ENCODE assay signal across 1 cellular context in genomic region chr16:543301-544164, GRCh38.
A peak's percentile ranks its signal among the peaks of the same experiment; 100 is the strongest.
TF ChIP-seq lines count a peak whose summit lies in the region.

No MANE protein-coding gene starts in this region.

TF ChIP-seq in HepG2, 621 proteins besides CTCF, POLR2A, EP300 and RAD21 (continued from another document and continues in another):
- TF ChIP-seq MEIS2 (CRISPR knock-in tag; IDR thresholded peaks at IDR 0.05) (0 out of 2 replicates have a peak, but pooled peaks have one; percentile 34), ZNF543 (CRISPR knock-in tag; IDR thresholded peaks at IDR 0.05) (no peak), SSRP1 (CRISPR knock-in tag; IDR thresholded peaks at IDR 0.05) (no peak), ZMYM4 (CRISPR knock-in tag; IDR thresholded peaks at IDR 0.05) (peak; percentile 32; the same call in 1 of the 2 replicates), MTA1 (CRISPR knock-in tag; IDR thresholded peaks at IDR 0.05; ENCODE audit: borderline replicate concordance) (peak; percentile 69), GLMP (CRISPR knock-in tag; IDR thresholded peaks at IDR 0.05; ENCODE audit: borderline replicate concordance) (no peak), RARA (CRISPR knock-in tag; IDR thresholded peaks at IDR 0.05) (peak; percentile 77), SAP130 (CRISPR knock-in tag; IDR thresholded peaks at IDR 0.05; ENCODE audit: low read depth) (peak; percentile 74), AGO1 (IDR thresholded peaks at IDR 0.05; ENCODE audit: low read depth, low read length, poor library complexity, severe bottlenecking) (no peak), THAP11 (CRISPR knock-in tag; IDR thresholded peaks at IDR 0.05) (peak; percentile 68), KLF9 (CRISPR knock-in tag; IDR thresholded peaks at IDR 0.05; ENCODE audit: low read depth) (no peak), ZFY (CRISPR knock-in tag; IDR thresholded peaks at IDR 0.05) (peak; percentile 70), ZXDC (CRISPR knock-in tag; IDR thresholded peaks at IDR 0.05) (no peak), ERF (CRISPR knock-in tag; IDR thresholded peaks at IDR 0.05) (peak; percentile 43; the same call in 1 of the 2 replicates), YEATS4 (CRISPR knock-in tag; IDR thresholded peaks at IDR 0.05; ENCODE audit: borderline replicate concordance) (peak; percentile 88), SMAD3 (CRISPR knock-in tag; IDR thresholded peaks at IDR 0.05) (no peak), ZNF280D (CRISPR knock-in tag; IDR thresholded peaks at IDR 0.05) (peak; percentile 50; the same call in 1 of the 2 replicates), HOXA3 (CRISPR knock-in tag; IDR thresholded peaks at IDR 0.05) (peak; percentile 95), LCORL (IDR thresholded peaks at IDR 0.05) (no peak), LCORL (CRISPR knock-in tag; IDR thresholded peaks at IDR 0.05) (peak; percentile 75), ZNF746 (CRISPR knock-in tag; IDR thresholded peaks at IDR 0.05) (peak; percentile 83), TEAD2 (CRISPR knock-in tag; IDR thresholded peaks at IDR 0.05) (no peak), PRDM15 (CRISPR knock-in tag; IDR thresholded peaks at IDR 0.05) (peak; percentile 74), ZNF672 (CRISPR knock-in tag; IDR thresholded peaks at IDR 0.05) (0 out of 2 replicates have a peak, but pooled peaks have one; percentile 38), TEAD3 (CRISPR knock-in tag; optimal IDR thresholded peaks at IDR 0.05; ENCODE audit: borderline replicate concordance) (peak; percentile 67), ZNF605 (CRISPR knock-in tag; IDR thresholded peaks at IDR 0.05) (peak; percentile 76; the same call in 1 of the 2 replicates), SPEN (CRISPR knock-in tag; IDR thresholded peaks at IDR 0.05; ENCODE audit: low read depth) (0 out of 2 replicates have a peak, but pooled peaks have one; percentile 21), KAT8 (CRISPR knock-in tag; IDR thresholded peaks at IDR 0.05) (no peak), JUND (CRISPR knock-in tag; IDR thresholded peaks at IDR 0.05) (0 out of 2 replicates have a peak, but pooled peaks have one; percentile 48), ZNF678 (CRISPR knock-in tag; IDR thresholded peaks at IDR 0.05) (no peak)
- TF ChIP-seq, protein P1, sequence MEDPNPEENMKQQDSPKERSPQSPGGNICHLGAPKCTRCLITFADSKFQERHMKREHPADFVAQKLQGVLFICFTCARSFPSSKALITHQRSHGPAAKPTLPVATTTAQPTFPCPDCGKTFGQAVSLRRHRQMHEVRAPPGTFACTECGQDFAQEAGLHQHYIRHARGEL (CRISPR knock-in tag; IDR thresholded peaks at IDR 0.05): 0 out of 2 replicates have a peak, but pooled peaks have one; percentile 34
- TF ChIP-seq, protein P2, sequence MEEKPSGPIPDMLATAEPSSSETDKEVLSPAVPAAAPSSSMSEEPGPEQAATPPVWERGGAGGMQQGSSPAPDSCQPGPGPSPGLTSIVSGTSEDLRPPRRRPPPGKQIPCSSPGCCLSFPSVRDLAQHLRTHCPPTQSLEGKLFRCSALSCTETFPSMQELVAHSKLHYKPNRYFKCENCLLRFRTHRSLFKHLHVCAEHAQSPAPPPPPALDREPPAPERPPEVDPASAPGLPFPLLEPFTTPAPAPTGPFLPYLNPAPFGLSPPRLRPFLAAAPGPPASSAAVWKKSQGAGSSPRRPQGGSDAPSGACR (CRISPR knock-in tag; IDR thresholded peaks at IDR 0.05): 0 out of 2 replicates have a peak, but pooled peaks have one; percentile 68
- TF ChIP-seq, protein P3, sequence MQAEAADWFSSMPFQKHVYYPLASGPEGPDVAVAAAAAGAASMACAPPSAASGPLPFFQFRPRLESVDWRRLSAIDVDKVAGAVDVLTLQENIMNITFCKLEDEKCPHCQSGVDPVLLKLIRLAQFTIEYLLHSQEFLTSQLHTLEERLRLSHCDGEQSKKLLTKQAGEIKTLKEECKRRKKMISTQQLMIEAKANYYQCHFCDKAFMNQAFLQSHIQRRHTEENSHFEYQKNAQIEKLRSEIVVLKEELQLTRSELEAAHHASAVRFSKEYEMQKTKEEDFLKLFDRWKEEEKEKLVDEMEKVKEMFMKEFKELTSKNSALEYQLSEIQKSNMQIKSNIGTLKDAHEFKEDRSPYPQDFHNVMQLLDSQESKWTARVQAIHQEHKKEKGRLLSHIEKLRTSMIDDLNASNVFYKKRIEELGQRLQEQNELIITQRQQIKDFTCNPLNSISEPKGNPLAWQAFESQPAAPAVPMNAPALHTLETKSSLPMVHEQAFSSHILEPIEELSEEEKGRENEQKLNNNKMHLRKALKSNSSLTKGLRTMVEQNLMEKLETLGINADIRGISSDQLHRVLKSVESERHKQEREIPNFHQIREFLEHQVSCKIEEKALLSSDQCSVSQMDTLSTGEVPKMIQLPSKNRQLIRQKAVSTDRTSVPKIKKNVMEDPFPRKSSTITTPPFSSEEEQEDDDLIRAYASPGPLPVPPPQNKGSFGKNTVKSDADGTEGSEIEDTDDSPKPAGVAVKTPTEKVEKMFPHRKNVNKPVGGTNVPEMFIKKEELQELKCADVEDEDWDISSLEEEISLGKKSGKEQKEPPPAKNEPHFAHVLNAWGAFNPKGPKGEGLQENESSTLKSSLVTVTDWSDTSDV (CRISPR knock-in tag; IDR thresholded peaks at IDR 0.05): 0 out of 2 replicates have a peak, but pooled peaks have one; percentile 60
- TF ChIP-seq, protein P4, sequence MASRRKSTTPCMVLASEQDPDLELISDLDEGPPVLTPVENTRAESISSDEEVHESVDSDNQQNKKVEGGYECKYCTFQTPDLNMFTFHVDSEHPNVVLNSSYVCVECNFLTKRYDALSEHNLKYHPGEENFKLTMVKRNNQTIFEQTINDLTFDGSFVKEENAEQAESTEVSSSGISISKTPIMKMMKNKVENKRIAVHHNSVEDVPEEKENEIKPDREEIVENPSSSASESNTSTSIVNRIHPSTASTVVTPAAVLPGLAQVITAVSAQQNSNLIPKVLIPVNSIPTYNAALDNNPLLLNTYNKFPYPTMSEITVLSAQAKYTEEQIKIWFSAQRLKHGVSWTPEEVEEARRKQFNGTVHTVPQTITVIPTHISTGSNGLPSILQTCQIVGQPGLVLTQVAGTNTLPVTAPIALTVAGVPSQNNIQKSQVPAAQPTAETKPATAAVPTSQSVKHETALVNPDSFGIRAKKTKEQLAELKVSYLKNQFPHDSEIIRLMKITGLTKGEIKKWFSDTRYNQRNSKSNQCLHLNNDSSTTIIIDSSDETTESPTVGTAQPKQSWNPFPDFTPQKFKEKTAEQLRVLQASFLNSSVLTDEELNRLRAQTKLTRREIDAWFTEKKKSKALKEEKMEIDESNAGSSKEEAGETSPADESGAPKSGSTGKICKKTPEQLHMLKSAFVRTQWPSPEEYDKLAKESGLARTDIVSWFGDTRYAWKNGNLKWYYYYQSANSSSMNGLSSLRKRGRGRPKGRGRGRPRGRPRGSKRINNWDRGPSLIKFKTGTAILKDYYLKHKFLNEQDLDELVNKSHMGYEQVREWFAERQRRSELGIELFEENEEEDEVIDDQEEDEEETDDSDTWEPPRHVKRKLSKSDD (CRISPR knock-in tag; IDR thresholded peaks at IDR 0.05; ENCODE audit: low read depth): peak; percentile 81; the same call in 1 of the 2 replicates
- TF ChIP-seq, protein P5, sequence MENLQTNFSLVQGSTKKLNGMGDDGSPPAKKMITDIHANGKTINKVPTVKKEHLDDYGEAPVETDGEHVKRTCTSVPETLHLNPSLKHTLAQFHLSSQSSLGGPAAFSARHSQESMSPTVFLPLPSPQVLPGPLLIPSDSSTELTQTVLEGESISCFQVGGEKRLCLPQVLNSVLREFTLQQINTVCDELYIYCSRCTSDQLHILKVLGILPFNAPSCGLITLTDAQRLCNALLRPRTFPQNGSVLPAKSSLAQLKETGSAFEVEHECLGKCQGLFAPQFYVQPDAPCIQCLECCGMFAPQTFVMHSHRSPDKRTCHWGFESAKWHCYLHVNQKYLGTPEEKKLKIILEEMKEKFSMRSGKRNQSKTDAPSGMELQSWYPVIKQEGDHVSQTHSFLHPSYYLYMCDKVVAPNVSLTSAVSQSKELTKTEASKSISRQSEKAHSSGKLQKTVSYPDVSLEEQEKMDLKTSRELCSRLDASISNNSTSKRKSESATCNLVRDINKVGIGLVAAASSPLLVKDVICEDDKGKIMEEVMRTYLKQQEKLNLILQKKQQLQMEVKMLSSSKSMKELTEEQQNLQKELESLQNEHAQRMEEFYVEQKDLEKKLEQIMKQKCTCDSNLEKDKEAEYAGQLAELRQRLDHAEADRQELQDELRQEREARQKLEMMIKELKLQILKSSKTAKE (CRISPR knock-in tag; IDR thresholded peaks at IDR 0.05; ENCODE audit: borderline replicate concordance): peak; percentile 62
